In genomic region chr1:15431571-15431948, GRCh38 we compare ENCODE assay signal across 21 cellular contexts. TPM values are rescaled to one million over a fixed set of nuclear protein-coding genes. Genes with fewer than 3 reads are reported as not detected.
A peak's percentile ranks its signal among the peaks of the same experiment; 100 is the strongest.
DNase-seq lines count a peak whose midpoint lies in the region; ATAC-seq and TF ChIP-seq lines count a peak whose summit lies in the region.
"Had no signal": no experiment of that assay in that cellular context is flagged by ENCODE, and none has a peak within 500 bp of the region (broad histone marks: within the 10 kb centered on the region; RNA-seq: fewer than 3 reads in every experiment).

No MANE protein-coding gene starts in this region.

- TF ChIP-seq CTCF in AG04450 (IDR thresholded peaks at IDR 0.05; ENCODE audit: low read depth, low read length): no peak

- H3K36me3 Mint-ChIP-seq in memory B cell: peaks cover 2% of the 10 kb centered on the region

- H3K9me2 ChIP-seq in GM23248 (ENCODE audit: insufficient read depth): no peaks in the 10 kb centered on the region

- H3K4me3 Mint-ChIP-seq in memory B cell: no peak overlapping the region
- H3K4me3 Mint-ChIP-seq: activated naive CD8-positive, alpha-beta T cell treated with anti-CD3 and anti-CD28 coated beads, Interleukin-2, amount 50 U/mL, for 24 hours; CD8-positive, alpha-beta T cell; stimulated activated naive CD8-positive, alpha-beta T cell treated with anti-CD3 and anti-CD28 coated beads, Interleukin-15, Interleukin-2, amounts not matched to agents 100 ng/mL and 50 ng/mL, for 24 hours had no signal

- H3K27me3 Mint-ChIP-seq in memory B cell: no peaks in the 10 kb centered on the region
- H3K27me3 Mint-ChIP-seq: activated naive CD8-positive, alpha-beta T cell treated with anti-CD3 and anti-CD28 coated beads, Interleukin-2, amount 50 U/mL, for 24 hours; stimulated activated naive CD8-positive, alpha-beta T cell treated with anti-CD3 and anti-CD28 coated beads, Interleukin-15, Interleukin-2, amounts not matched to agents 100 ng/mL and 50 ng/mL, for 24 hours had no signal

- peak overlapping the region; percentile 20 for H3K27ac Mint-ChIP-seq in memory B cell
- H3K27ac Mint-ChIP-seq: activated naive CD8-positive, alpha-beta T cell treated with anti-CD3 and anti-CD28 coated beads, Interleukin-2, amount 50 U/mL, for 24 hours; stimulated activated naive CD8-positive, alpha-beta T cell treated with anti-CD3 and anti-CD28 coated beads, Interleukin-15, Interleukin-2, amounts not matched to agents 100 ng/mL and 50 ng/mL, for 24 hours had no signal

- no peaks in the 10 kb centered on the region for H3K9me3 Mint-ChIP-seq in memory B cell
- H3K9me3 Mint-ChIP-seq: activated naive CD8-positive, alpha-beta T cell treated with anti-CD3 and anti-CD28 coated beads, Interleukin-2, amount 50 U/mL, for 24 hours; CD8-positive, alpha-beta T cell; stimulated activated naive CD8-positive, alpha-beta T cell treated with anti-CD3 and anti-CD28 coated beads, Interleukin-15, Interleukin-2, amounts not matched to agents 100 ng/mL and 50 ng/mL, for 24 hours had no signal

- CTCF ChIA-PET in AG04450 (lab: Charles Lee): interaction anchor here (0.6 to 8.6 kb wide), 22 partner anchors 9 to 304 kb away, joined by 3 to 173 read pairs (median 4); no protein-coding TSS in a partner anchor

- H3K79me2 ChIP-seq in GM23248 (ENCODE audit: insufficient read depth): no peaks in the 10 kb centered on the region

- no peaks in the 10 kb centered on the region; the same call in 1 of the 2 replicates for H3K9me3 ChIP-seq in AG04450 (ENCODE audit: control insufficient read depth, insufficient read depth, low read length)
- H3K9me3 ChIP-seq in GM23248 (ENCODE audit: low read depth): no peaks in the 10 kb centered on the region
- H3K9me3 ChIP-seq: heart left ventricle, psoas muscle, tibial nerve had no signal

- H3K4me1 ChIP-seq in GM23248 (ENCODE audit: insufficient read depth): peaks cover 10% of the 10 kb centered on the region
- H3K4me1 ChIP-seq: psoas muscle had no signal

- H3K4me3 ChIP-seq in AG04450 (ENCODE audit: low read depth, low read length) (no peak overlapping the region), GM23248 (no peak overlapping the region)
- H3K4me3 ChIP-seq: heart left ventricle, psoas muscle, skin epidermis, tibial nerve had no signal

- DNase-seq in AG04450 (ENCODE audit: low read depth, low spot score) (no peak), NCI-H226 (peak; percentile 1), memory B cell (ENCODE audit: low spot score in 2 of 2) (no peak), GM23248 (no peak), T1000 (lab: John Stamatoyannopoulos, UW) (no peak)
- DNase-seq: SIG-M5 had no signal

- no peak overlapping the region for H3K4me2 ChIP-seq in GM23248 (ENCODE audit: unreplicated experiment)

- 83 to 88% methylated on average over 4 of the region's 4 CpGs for WGBS in GM23248 (ENCODE audit: low coverage in 1 of 2, low lambda C conversion rate in 2 of 2, missing lambda C conversion rate in 2 of 2), 2 experiments

- H3K27me3 ChIP-seq in AG04450 (ENCODE audit: control insufficient read depth, insufficient read depth, low read length) (no peaks in the 10 kb centered on the region), GM23248 (replicated peaks; ENCODE audit: insufficient read depth) (no peaks in the 10 kb centered on the region)
- H3K27me3 ChIP-seq: brain microvascular endothelial cell, heart left ventricle, tibial nerve had no signal

- ATAC-seq in memory B cell (ENCODE audit: low read depth) (no peak), HG03457 (IDR thresholded peaks at IDR 0.05; ENCODE audit: unreplicated experiment) (no peak)

- no peaks in the 10 kb centered on the region for H4K20me1 ChIP-seq in GM23248 (ENCODE audit: insufficient read depth)

- H3K9ac ChIP-seq in GM23248: no peak overlapping the region

- peaks cover 4% of the 10 kb centered on the region; the same call in 1 of the 2 replicates for H3F3A ChIP-seq in GM23248 (ENCODE audit: insufficient read depth)

- H3K27ac ChIP-seq in AG04450 (ENCODE audit: low read depth, low read length) (peak overlapping the region; percentile 21), GM23248 (no peak overlapping the region)
- H3K27ac ChIP-seq: brain microvascular endothelial cell, heart left ventricle, psoas muscle, tibial nerve had no signal

- no peak overlapping the region for H2AFZ ChIP-seq in GM23248

- POLR2A ChIA-PET in AG04450 (lab: Yijun Ruan, JAX): interaction anchor here (1.8 kb wide), 1 partner anchor 108 kb away, joined by 6 read pairs; no protein-coding TSS in a partner anchor

- no peaks in the 10 kb centered on the region for H3K36me3 ChIP-seq in GM23248 (ENCODE audit: low read depth)
- H3K36me3 ChIP-seq: brain microvascular endothelial cell had no signal

- in situ Hi-C loops in GM23248 (cut with MboI): loop anchor here (5.0 to 25.0 kb wide), 2 partner anchors 104 to 294 kb away; no protein-coding TSS in a partner anchor

- H3K4me1 Mint-ChIP-seq in memory B cell: no peaks in the 10 kb centered on the region
- H3K4me1 Mint-ChIP-seq: activated naive CD8-positive, alpha-beta T cell treated with anti-CD3 and anti-CD28 coated beads, Interleukin-2, amount 50 U/mL, for 24 hours had no signal

RNA-seq across cellular contexts. Expression of gene CTRC, which starts 6.7 kb away (rescaled TPM):
- polyA plus RNA-seq in AG04450 (2011; rRNA removed) (not detected in 2 replicates), GM23248 (2016; fragmentation: Nextera tagmentation; extraction: Ambion mirVana) (not detected in 2 replicates)
- 3.0 TPM in 1 of 2 replicates, not detected in the other for polyA minus RNA-seq in AG04450 (2011; rRNA and poly(A)+ RNA removed)
- not detected in 2 replicates for total RNA-seq in GM23248 (2014; rRNA removed; shearing (Covaris generic))
- total RNA-seq: endothelial cell of umbilical vein, HT-29 had no signal
- polyA plus RNA-seq: heart left ventricle, neural cell had no signal

RNA-seq across cellular contexts. Expression of gene EFHD2, which starts 21.9 kb away (rescaled TPM):
- polyA plus RNA-seq in AG04450 (2011; rRNA removed) (30.4 and 35.7 TPM in 2 replicates), GM23248 (2016; fragmentation: Nextera tagmentation; extraction: Ambion mirVana) (53.1 and 56.1 TPM in 2 replicates)
- polyA minus RNA-seq in AG04450 (2011; rRNA and poly(A)+ RNA removed): 13.2 and 14.1 TPM in 2 replicates
- 49.9 and 56.3 TPM in 2 replicates for total RNA-seq in GM23248 (2014; rRNA removed; shearing (Covaris generic))

RNA-seq across cellular contexts. Expression of gene CELA2A, which starts 25.0 kb away (rescaled TPM):
- not detected in 2 replicates for polyA plus RNA-seq in AG04450 (2011; rRNA removed)
- not detected in 2 replicates for polyA minus RNA-seq in AG04450 (2011; rRNA and poly(A)+ RNA removed)
- not detected in 2 replicates for total RNA-seq in GM23248 (2014; rRNA removed; shearing (Covaris generic))
- not detected in 2 replicates for polyA plus RNA-seq in GM23248 (2016; fragmentation: Nextera tagmentation; extraction: Ambion mirVana)
- total RNA-seq: CD8-positive, alpha-beta T cell; endothelial cell of umbilical vein; H4; HT-29; PC-3; T-helper 1 cell treated with Interleukin-12 subunit alpha and Interleukin-12 subunit beta and Interleukin-4 antibody, amounts not matched to agents 30 ng/mL and 1 ng/mL, for 36 hours had no signal
- polyA plus RNA-seq: endothelial cell of umbilical vein, heart left ventricle, neural cell had no signal

RNA-seq across cellular contexts. Expression of gene CELA2B, which starts 44.3 kb away (rescaled TPM):
- not detected in 2 replicates for polyA plus RNA-seq in AG04450 (2011; rRNA removed)
- not detected in 2 replicates for polyA minus RNA-seq in AG04450 (2011; rRNA and poly(A)+ RNA removed)
- not detected in 2 replicates for total RNA-seq in GM23248 (2014; rRNA removed; shearing (Covaris generic))
- polyA plus RNA-seq in GM23248 (2016; fragmentation: Nextera tagmentation; extraction: Ambion mirVana): not detected in 2 replicates
- total RNA-seq: CD8-positive, alpha-beta T cell; endothelial cell of umbilical vein; H4; heart left ventricle; HT-29; PC-3; T-helper 1 cell treated with Interleukin-12 subunit alpha and Interleukin-12 subunit beta and Interleukin-4 antibody, amounts not matched to agents 30 ng/mL and 1 ng/mL, for 36 hours; tibial nerve had no signal
- polyA plus RNA-seq: endothelial cell of umbilical vein, heart left ventricle, neural cell, psoas muscle had no signal
